28 cellular contexts compared by ENCODE assay signal in genomic region chr20:37870294-37870693, GRCh38. TPM values are rescaled to one million over a fixed set of nuclear protein-coding genes. Genes with fewer than 3 reads are reported as not detected.
DNase-seq lines count a peak whose midpoint lies in the region; ATAC-seq and TF ChIP-seq lines count a peak whose summit lies in the region.
"Had no signal": no experiment of that assay in that cellular context is flagged by ENCODE, and none has a peak within 500 bp of the region (broad histone marks: within the 10 kb centered on the region; RNA-seq: fewer than 3 reads in every experiment).

No MANE protein-coding gene starts in this region.

- peak overlapping the region; percentile 19 to 71 for H3K27ac Mint-ChIP-seq in stimulated activated naive CD8-positive, alpha-beta T cell treated with anti-CD3 and anti-CD28 coated beads, Interleukin-15, amount 100 ng/mL, for 72 hours
- H3K27ac Mint-ChIP-seq in memory B cell (peak overlapping the region; percentile 32), type B pancreatic cell (peak overlapping the region; percentile 10)
- H3K27ac Mint-ChIP-seq: activated CD4-positive, alpha-beta memory T cell treated with anti-CD3 and anti-CD28 coated beads for 36 hours; activated naive CD4-positive, alpha-beta T cell treated with anti-CD3 and anti-CD28 coated beads for 36 hours; activated T-helper 1 cell treated with anti-CD3 and anti-CD28 coated beads, Interleukin-12 subunit alpha, Interleukin-12 subunit beta, Interleukin-2, Interleukin-4 antibody, amounts not matched to agents 30 ng/mL and 10 ng/mL and 1 ng/mL, durations not matched to agents 14 hours and 24 hours and 36 hours; HFFc6; IgD-negative memory B cell; neural progenitor cell had no signal

- H3K27me3 Mint-ChIP-seq in stimulated activated naive CD8-positive, alpha-beta T cell treated with anti-CD3 and anti-CD28 coated beads, Interleukin-15, amount 100 ng/mL, for 72 hours = no peaks in the 10 kb centered on the region
- no peaks in the 10 kb centered on the region for H3K27me3 Mint-ChIP-seq in memory B cell
- H3K27me3 Mint-ChIP-seq in type B pancreatic cell = no peaks in the 10 kb centered on the region
- H3K27me3 Mint-ChIP-seq: activated CD4-positive, alpha-beta memory T cell treated with anti-CD3 and anti-CD28 coated beads for 36 hours; IgD-negative memory B cell had no signal

- no peak for DNase-seq in stimulated activated naive CD8-positive, alpha-beta T cell treated with anti-CD3 and anti-CD28 coated beads, Interleukin-15, amount 100 ng/mL, for 72 hours
- DNase-seq in stimulated activated naive CD8-positive, alpha-beta T cell treated with anti-CD3 and anti-CD28 coated beads, Interleukin-15, Interleukin-2, amounts not matched to agents 100 U/mL and 50 U/mL, for 24 hours = no peak
- DNase-seq in WERI-Rb-1 (no peak), memory B cell (ENCODE audit: low spot score in 2 of 2) (no peak), type B pancreatic cell (ENCODE audit: extremely low spot score, unreplicated experiment) (no peak), omental fat pad (ENCODE audit: low spot score) (no peak), caudate nucleus (lab: John Stamatoyannopoulos, UW) (no peak)
- DNase-seq: activated CD4-positive, alpha-beta memory T cell treated with anti-CD3 and anti-CD28 coated beads for 36 hours; activated CD4-positive, CD25-positive, alpha-beta regulatory T cell; activated naive CD4-positive, alpha-beta T cell treated with anti-CD3 and anti-CD28 coated beads for 36 hours; amygdala; effector CD4-positive, alpha-beta T cell; HFFc6; hypothalamus; immature natural killer cell; NCI-H1048; NCI-H1694; stimulated activated CD4-positive, alpha-beta T cell treated with anti-CD3 and anti-CD28 coated beads, Interleukin-4, amount 100 ng/mL, for 1 hour; T-helper 1 cell; upper lobe of left lung had no signal

- no peak overlapping the region for H3K4me3 Mint-ChIP-seq in stimulated activated naive CD8-positive, alpha-beta T cell treated with anti-CD3 and anti-CD28 coated beads, Interleukin-15, amount 100 ng/mL, for 72 hours
- no peak overlapping the region for H3K4me3 Mint-ChIP-seq in memory B cell
- H3K4me3 Mint-ChIP-seq in type B pancreatic cell = no peak overlapping the region
- H3K4me3 Mint-ChIP-seq: activated CD4-positive, alpha-beta memory T cell treated with anti-CD3 and anti-CD28 coated beads for 36 hours; activated naive CD4-positive, alpha-beta T cell treated with anti-CD3 and anti-CD28 coated beads for 36 hours; activated T-helper 1 cell treated with anti-CD3 and anti-CD28 coated beads, Interleukin-12 subunit alpha, Interleukin-12 subunit beta, Interleukin-2, Interleukin-4 antibody, amounts not matched to agents 30 ng/mL and 10 ng/mL and 1 ng/mL, durations not matched to agents 14 hours and 24 hours and 36 hours; HFFc6; IgD-negative memory B cell; immature natural killer cell; neural progenitor cell had no signal

- peaks cover 8% of the 10 kb centered on the region for H3K36me3 ChIP-seq in WERI-Rb-1
- H3K36me3 ChIP-seq: neural progenitor cell had no signal

- TF ChIP-seq CTCF in WERI-Rb-1 (IDR thresholded peaks at IDR 0.05; ENCODE audit: low read depth, low read length) (no peak), type B pancreatic cell (conservative IDR thresholded peaks at IDR 0.05) (no peak), omental fat pad (IDR thresholded peaks at IDR 0.05) (no peak)

- H3K9me3 ChIP-seq in WERI-Rb-1 (ENCODE audit: severe bottlenecking) = no peaks in the 10 kb centered on the region
- H3K9me3 ChIP-seq: upper lobe of left lung had no signal

- H3K27ac ChIP-seq in WERI-Rb-1 = peak overlapping the region; percentile 22; the same call in 1 of the 2 replicates
- no peak overlapping the region for H3K27ac ChIP-seq in caudate nucleus (ENCODE audit: low read depth, low read length)
- H3K27ac ChIP-seq: SK-N-MC, upper lobe of left lung had no signal

- ATAC-seq in stimulated activated naive CD8-positive, alpha-beta T cell treated with anti-CD3 and anti-CD28 coated beads, Interleukin-15, amount 100 ng/mL, for 72 hours = no peak
- no peak for ATAC-seq in stimulated activated naive CD8-positive, alpha-beta T cell treated with anti-CD3 and anti-CD28 coated beads, Interleukin-15, Interleukin-2, amounts not matched to agents 100 U/mL and 50 U/mL, for 24 hours
- ATAC-seq in memory B cell (ENCODE audit: low read depth) (no peak), omental fat pad (ENCODE audit: low FRiP score) (no peak), GM18502 (IDR thresholded peaks at IDR 0.05; ENCODE audit: poor library complexity, unreplicated experiment) (no peak)
- ATAC-seq: left lobe of liver, sciatic nerve had no signal

- no peaks in the 10 kb centered on the region for H3K4me1 Mint-ChIP-seq in stimulated activated naive CD8-positive, alpha-beta T cell treated with anti-CD3 and anti-CD28 coated beads, Interleukin-15, amount 100 ng/mL, for 72 hours
- no peaks in the 10 kb centered on the region for H3K4me1 Mint-ChIP-seq in memory B cell
- H3K4me1 Mint-ChIP-seq in type B pancreatic cell (ENCODE audit: unreplicated experiment) = peaks cover 34% of the 10 kb centered on the region
- H3K4me1 Mint-ChIP-seq: IgD-negative memory B cell, immature natural killer cell had no signal

- H3K9me3 Mint-ChIP-seq in stimulated activated naive CD8-positive, alpha-beta T cell treated with anti-CD3 and anti-CD28 coated beads, Interleukin-15, amount 100 ng/mL, for 72 hours = no peaks in the 10 kb centered on the region
- H3K9me3 Mint-ChIP-seq in memory B cell (no peaks in the 10 kb centered on the region), type B pancreatic cell (no peaks in the 10 kb centered on the region)
- H3K9me3 Mint-ChIP-seq: activated CD4-positive, alpha-beta memory T cell treated with anti-CD3 and anti-CD28 coated beads for 36 hours; activated naive CD4-positive, alpha-beta T cell treated with anti-CD3 and anti-CD28 coated beads for 36 hours; activated T-helper 1 cell treated with anti-CD3 and anti-CD28 coated beads, Interleukin-12 subunit alpha, Interleukin-12 subunit beta, Interleukin-2, Interleukin-4 antibody, amounts not matched to agents 30 ng/mL and 10 ng/mL and 1 ng/mL, durations not matched to agents 14 hours and 24 hours and 36 hours; HFFc6; IgD-negative memory B cell; immature natural killer cell; neural progenitor cell had no signal

- H3K27me3 ChIP-seq in WERI-Rb-1 (ENCODE audit: insufficient read depth, low read depth, severe bottlenecking) = no peaks in the 10 kb centered on the region
- H3K27me3 ChIP-seq: neural progenitor cell, upper lobe of left lung had no signal

- H3K36me3 Mint-ChIP-seq in memory B cell (peaks cover 32% of the 10 kb centered on the region), type B pancreatic cell (peaks cover 13% of the 10 kb centered on the region)

- H3K4me3 ChIP-seq in WERI-Rb-1 (ENCODE audit: low read depth, low read length) = no peak overlapping the region
- H3K4me3 ChIP-seq: neural progenitor cell, SK-N-MC, upper lobe of left lung had no signal

RNA-seq across cellular contexts. Expression of gene VSTM2L, which starts 32.6 kb away (rescaled TPM):
- total RNA-seq in type B pancreatic cell (ENCODE audit: low replicate concordance) (11.4 and 11.6 TPM in 2 replicates), omental fat pad (under 1 TPM; 0.37 to 0.94 (median 0.62) TPM)
- total RNA-seq: activated CD4-positive, alpha-beta memory T cell treated with anti-CD3 and anti-CD28 coated beads for 36 hours; activated naive CD4-positive, alpha-beta T cell treated with anti-CD3 and anti-CD28 coated beads for 36 hours; NCI-H460 had no signal
